ENCODE assay signal across 8 cellular contexts in the genomic region with DNA sequence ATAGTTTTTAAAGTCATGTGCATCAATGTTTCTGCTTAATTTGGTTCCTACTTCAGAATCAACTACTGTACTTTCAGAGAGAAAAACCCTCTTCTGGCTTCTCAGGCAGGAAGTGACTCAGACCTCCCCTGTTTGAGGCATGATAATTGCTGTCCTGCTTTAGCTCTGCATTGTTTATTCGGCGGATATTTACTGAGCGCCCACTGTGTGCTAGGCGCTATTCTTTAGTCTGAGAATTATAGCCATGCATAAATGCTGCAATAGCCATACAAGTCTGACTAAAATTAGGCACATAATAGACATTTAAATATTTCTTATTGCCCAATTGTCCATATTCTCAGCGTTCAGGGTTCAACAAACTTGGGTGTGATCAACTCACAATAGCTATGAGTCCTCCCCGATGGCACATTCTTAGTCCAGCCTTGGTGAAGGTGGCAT. TPM values are rescaled to one million over a fixed set of nuclear protein-coding genes. Genes with fewer than 3 reads are reported as not detected.
DNase-seq lines count a peak whose midpoint lies in the region; ATAC-seq and TF ChIP-seq lines count a peak whose summit lies in the region.

No MANE protein-coding gene starts in this region.

- no TSS peak for BruUV-seq in MCF 10A (replicated peaks; lab: Mats Ljungman, UMichigan)

- intact Hi-C loops in MCF 10A (cut with micrococcal nuclease) = loop anchor here (10.0 kb wide), 1 partner anchor 739 kb away; no protein-coding TSS in a partner anchor

- no peaks in the 10 kb centered on the region for H3K9me3 Mint-ChIP-seq in MCF 10A (ENCODE audit: unreplicated experiment)
- H3K9me3 Mint-ChIP-seq in naive thymus-derived CD8-positive, alpha-beta T cell = peaks cover 2 to 13% (median 6%) of the 10 kb centered on the region in 9 donors

- no peaks in the 10 kb centered on the region for H3K36me3 Mint-ChIP-seq in MCF 10A (ENCODE audit: insufficient read depth, unreplicated experiment)
- peaks cover 0 to 9% (median 9%) of the 10 kb centered on the region in 3 donors for H3K36me3 Mint-ChIP-seq in naive thymus-derived CD8-positive, alpha-beta T cell

- POLR2A ChIA-PET in MCF 10A (lab: Yijun Ruan, JAX) = interaction anchor here (0.6 to 8.3 kb wide), 7 partner anchors 8 to 301 kb away, joined by 3 to 79 read pairs (median 5); no protein-coding TSS in a partner anchor
- POLR2A ChIA-PET in naive thymus-derived CD8-positive, alpha-beta T cell (lab: Charles Lee) = interaction anchor here (0.5 to 1.2 kb wide), 7 partner anchors 10 to 325 kb away, joined by 3 to 6 read pairs (median 4); no protein-coding TSS in a partner anchor

- peak overlapping the region; percentile 78 for H3K27ac Mint-ChIP-seq in MCF 10A (ENCODE audit: low read depth, unreplicated experiment)
- peak overlapping the region in 9 of 10 donors; percentile 11 to 98 (median 83) for H3K27ac Mint-ChIP-seq in naive thymus-derived CD8-positive, alpha-beta T cell

- CTCF ChIA-PET in MCF 10A (lab: Yijun Ruan, JAX) = interaction anchor here (0.6 to 1.2 kb wide), 3 partner anchors 9 to 54 kb away, joined by 3 read pairs; no protein-coding TSS in a partner anchor

- peaks cover 59% of the 10 kb centered on the region for H3K4me1 Mint-ChIP-seq in MCF 10A (ENCODE audit: insufficient read depth, unreplicated experiment)
- H3K4me1 Mint-ChIP-seq in naive thymus-derived CD8-positive, alpha-beta T cell = peaks cover 20 to 66% (median 57%) of the 10 kb centered on the region in 4 donors

- TF ChIP-seq CTCF in MCF 10A (IDR thresholded peaks at IDR 0.05; ENCODE audit: unreplicated experiment) = no peak

- H3K4me3 Mint-ChIP-seq in MCF 10A (ENCODE audit: unreplicated experiment) = no peak overlapping the region
- H3K4me3 Mint-ChIP-seq in naive thymus-derived CD8-positive, alpha-beta T cell = peak overlapping the region in 8 of 10 donors; percentile 8 to 52 (median 24)

- in situ Hi-C loops in Caki2 (cut with HindIII; ENCODE audit: low pct_unique_long_range_greater_than_20kb, low sequenced_read_pairs) = no loop called here

- DNase-seq in Caki2 (ENCODE audit: low read depth) (peak; percentile 75), MCF 10A (ENCODE audit: unreplicated experiment) (peak; percentile 72), T1000 (lab: John Stamatoyannopoulos, UW) (no peak), cerebellum (ENCODE audit: low spot score) (no peak), NCI-H2171 (lab: John Stamatoyannopoulos, UW) (no peak)
- DNase-seq in naive thymus-derived CD8-positive, alpha-beta T cell = peak in 6 of 10 donors; percentile 4 to 46 (median 38)

- H3K27me3 Mint-ChIP-seq in MCF 10A (ENCODE audit: insufficient read depth, unreplicated experiment) = no peaks in the 10 kb centered on the region
- H3K27me3 Mint-ChIP-seq in naive thymus-derived CD8-positive, alpha-beta T cell = no peaks in the 10 kb centered on the region

- ATAC-seq in HG03565 (IDR thresholded peaks at IDR 0.05; ENCODE audit: unreplicated experiment) (peak; percentile 61), SK-N-SH treated with all-trans-retinoic acid at 6 μM for 48 hours (peak; percentile 63)
- ATAC-seq in naive thymus-derived CD8-positive, alpha-beta T cell = peak; percentile 76 to 80

TF ChIP-seq in SK-N-SH treated with all-trans-retinoic acid at 6 μM for 48 hours, 23 proteins besides CTCF, POLR2A, EP300 and RAD21:
- TF ChIP-seq ISL1 (CRISPR knock-in tag; IDR thresholded peaks at IDR 0.05) (peak; percentile 38), BACH2 (CRISPR knock-in tag; IDR thresholded peaks at IDR 0.05; ENCODE audit: borderline replicate concordance) (no peak), TOX (CRISPR knock-in tag; IDR thresholded peaks at IDR 0.05; ENCODE audit: borderline replicate concordance) (no peak)

RNA-seq across cellular contexts. Expression of gene AMIGO2, which starts 6.1 kb away (rescaled TPM):
- total RNA-seq in Caki2 (2014; rRNA removed; shearing (Covaris generic); ENCODE audit: low replicate concordance) = 141 and 155 TPM in 2 replicates
- 13.0 and 32.6 TPM in 2 replicates for total RNA-seq in MCF 10A (2022)
- total RNA-seq in naive thymus-derived CD8-positive, alpha-beta T cell = 10 to 100 TPM; 26.6 to 28.3 TPM
- polyA plus RNA-seq in naive thymus-derived CD8-positive, alpha-beta T cell = 10 to 100 TPM; 28.6 to 53.3 (median 41.1) TPM
- 5.8 TPM for total RNA-seq in cerebellum

RNA-seq across cellular contexts. Expression of gene PCED1B, which starts 6.4 kb away (rescaled TPM):
- 1.9 TPM in 1 of 2 replicates, not detected in the other for total RNA-seq in Caki2 (2014; rRNA removed; shearing (Covaris generic); ENCODE audit: low replicate concordance)
- 5.1 and 9.6 TPM in 2 replicates for total RNA-seq in MCF 10A (2022)
- total RNA-seq in naive thymus-derived CD8-positive, alpha-beta T cell = 10 to 100 TPM; 79.4 to 83.9 TPM
- polyA plus RNA-seq in naive thymus-derived CD8-positive, alpha-beta T cell = 100 to 1,000 TPM in 2 of 3 donors, 10 to 100 TPM in 1; 54.9 to 163 (median 127) TPM
- total RNA-seq in cerebellum = 0.27 TPM

Comparison
In these comparisons a context has a peak if more than half of its experiments do, and no peak if none do; other contexts are left out.
1. DNase-seq: peak in Caki2 (single experiment), MCF 10A (single experiment) and naive thymus-derived CD8-positive, alpha-beta T cell (6 of 10); none in T1000 (single experiment), cerebellum (single experiment) and NCI-H2171 (single experiment).
2. Peak in every context shown above with its lines, with median percentiles within 50 percentile points of each other: ATAC-seq.